ENCODE assay signal across 17 cellular contexts in genomic region chr7:123143206-123143605, GRCh38. TPM values are rescaled to one million over a fixed set of nuclear protein-coding genes. Genes with fewer than 3 reads are reported as not detected.
A peak's percentile ranks its signal among the peaks of the same experiment; 100 is the strongest.
DNase-seq lines count a peak whose midpoint lies in the region; ATAC-seq and TF ChIP-seq lines count a peak whose summit lies in the region.
"Had no signal": no experiment of that assay in that cellular context is flagged by ENCODE, and none has a peak within 500 bp of the region (broad histone marks: within the 10 kb centered on the region; RNA-seq: fewer than 3 reads in every experiment).

No MANE protein-coding gene starts in this region.

- peak; percentile 10 for DNase-seq in astrocyte of the hippocampus (ENCODE audit: low read depth, low spot score)
- peak; percentile 27 for DNase-seq in left kidney (ENCODE audit: low read depth, low spot score)
- no peak for DNase-seq in neuronal stem cell (ENCODE audit: low spot score)
- DNase-seq in smooth muscle cell (lab: John Stamatoyannopoulos, UW; ENCODE audit: unreplicated experiment): no peak
- no peak for DNase-seq in HAP-1 (ENCODE audit: low spot score in 2 of 2)
- DNase-seq in Right ventricle myocardium superior: no peak
- DNase-seq in iPS-NIHi11 (ENCODE audit: low spot score): no peak
- no peak for DNase-seq in islet precursor cell
- DNase-seq: ACHN; BE2C; C1 segment of cervical spinal cord; Caco-2; CD4-positive, CD25-positive, alpha-beta regulatory T cell; CD8-positive, alpha-beta memory T cell; H7; IMR-90 had no signal

- H3K4me1 ChIP-seq in neuronal stem cell (ENCODE audit: control insufficient read depth in 2 of 2, insufficient read depth in 1 of 2, low read depth in 1 of 2, low read length in 2 of 2) (peaks cover 0 to 3% of the 10 kb centered on the region in 2 donors), smooth muscle cell (ENCODE audit: low read depth) (no peaks in the 10 kb centered on the region), HAP-1 (no peaks in the 10 kb centered on the region)
- H3K4me1 ChIP-seq: BE2C, Caco-2 had no signal

- no peak overlapping the region for H4K8ac ChIP-seq in neuronal stem cell (ENCODE audit: low read depth, low read length)

- H3K79me2 ChIP-seq in smooth muscle cell (ENCODE audit: low read depth): no peaks in the 10 kb centered on the region

- H2AK5ac ChIP-seq in neuronal stem cell (ENCODE audit: low read depth, low read length): no peak overlapping the region

- H3K27ac ChIP-seq in neuronal stem cell (replicated peaks; ENCODE audit: low read length): no peak overlapping the region
- H3K27ac ChIP-seq in smooth muscle cell (ENCODE audit: low read depth): no peak overlapping the region

- H3F3A ChIP-seq in smooth muscle cell (ENCODE audit: low read depth): no peaks in the 10 kb centered on the region

- no peaks in the 10 kb centered on the region for H3K79me1 ChIP-seq in neuronal stem cell (ENCODE audit: low read depth, low read length)

- H3K9ac ChIP-seq in neuronal stem cell (ENCODE audit: low read depth, low read length, poor library complexity) (no peak overlapping the region), smooth muscle cell (ENCODE audit: low read depth) (no peak overlapping the region)

- no peak overlapping the region for H3K14ac ChIP-seq in neuronal stem cell (ENCODE audit: low read length)

- H3K36me3 ChIP-seq in neuronal stem cell (replicated peaks in 1 of 2; ENCODE audit: control insufficient read depth in 2 of 2, insufficient read depth in 2 of 2, low read length in 2 of 2) (no peaks in the 10 kb centered on the region), smooth muscle cell (ENCODE audit: low read depth) (no peaks in the 10 kb centered on the region), HAP-1 (replicated peaks) (no peaks in the 10 kb centered on the region)
- H3K36me3 ChIP-seq: BE2C had no signal

- no peak overlapping the region for H3K18ac ChIP-seq in neuronal stem cell (ENCODE audit: low read length)

- H2AFZ ChIP-seq in neuronal stem cell (ENCODE audit: low read length): peak overlapping the region; percentile 63
- H2AFZ ChIP-seq in smooth muscle cell (ENCODE audit: low read depth): peak overlapping the region; percentile 53
- H2AFZ ChIP-seq: GM23338 had no signal

- no peak overlapping the region for H4K91ac ChIP-seq in neuronal stem cell (ENCODE audit: low read depth, low read length, poor library complexity)

- no peaks in the 10 kb centered on the region for H4K20me1 ChIP-seq in smooth muscle cell (ENCODE audit: low read depth)

- ATAC-seq in Right ventricle myocardium superior (ENCODE audit: poor library complexity): no peak
- ATAC-seq: GM23338 had no signal

- H2BK120ac ChIP-seq in neuronal stem cell (ENCODE audit: low read depth, low read length): no peak overlapping the region

- in situ Hi-C loops in HAP-1 (cut with MboI; ENCODE audit: low sequenced_read_pairs): no loop called here

- H3K27me3 ChIP-seq in neuronal stem cell (ENCODE audit: control insufficient read depth in 3 of 3, insufficient read depth in 3 of 3, low read depth in 1 of 3, low read length in 3 of 3): no peaks in the 10 kb centered on the region
- H3K27me3 ChIP-seq in smooth muscle cell (ENCODE audit: low read depth): no peaks in the 10 kb centered on the region
- H3K27me3 ChIP-seq in HAP-1 (ENCODE audit: low read depth): no peaks in the 10 kb centered on the region
- H3K27me3 ChIP-seq: BE2C had no signal

- H3K4me2 ChIP-seq in neuronal stem cell (ENCODE audit: insufficient read depth, low read length, poor library complexity, severe bottlenecking): no peak overlapping the region
- H3K4me2 ChIP-seq in smooth muscle cell: no peak overlapping the region
- H3K4me2 ChIP-seq: GM23338 had no signal

- no peak overlapping the region for H2BK15ac ChIP-seq in neuronal stem cell (ENCODE audit: low read length)

- H3K4me3 ChIP-seq in neuronal stem cell (ENCODE audit: low read length in 2 of 2): no peak overlapping the region
- no peak overlapping the region for H3K4me3 ChIP-seq in smooth muscle cell
- no peak overlapping the region for H3K4me3 ChIP-seq in HAP-1
- H3K4me3 ChIP-seq: GM23338 had no signal

- no CpG with 5 or more reads among the region's 1 CpG for WGBS in neuronal stem cell (ENCODE audit: extremely low coverage in 2 of 2, insufficient read length in 2 of 2, insufficient replicate concordance in 1 of 2), 2 donors
- WGBS in smooth muscle cell (ENCODE audit: low lambda C conversion rate): 29% methylated on average over 1 of the region's 1 CpG

- no peak overlapping the region for H3K4ac ChIP-seq in neuronal stem cell (ENCODE audit: low read length)

- no peak overlapping the region for H2BK12ac ChIP-seq in neuronal stem cell (ENCODE audit: low read length)

- no peak overlapping the region for H2BK5ac ChIP-seq in neuronal stem cell (ENCODE audit: low read length)

- no peak overlapping the region for H3K23ac ChIP-seq in neuronal stem cell (ENCODE audit: low read depth, low read length, poor library complexity)

- H3K9me3 ChIP-seq in neuronal stem cell (replicated peaks in 1 of 2; ENCODE audit: control insufficient read depth in 2 of 2, insufficient read depth in 1 of 2, low read depth in 1 of 2, low read length in 2 of 2) (no peaks in the 10 kb centered on the region), smooth muscle cell (replicated peaks; ENCODE audit: low read depth) (no peaks in the 10 kb centered on the region), HAP-1 (no peaks in the 10 kb centered on the region)
- H3K9me3 ChIP-seq: BE2C, Caco-2 had no signal

- no peak for TF ChIP-seq CTCF in smooth muscle cell (IDR thresholded peaks at IDR 0.05; ENCODE audit: borderline replicate concordance, insufficient read depth, poor library complexity, severe bottlenecking)

- intact Hi-C loops in Right ventricle myocardium superior (cut with DNase I): no loop called here

RNA-seq across cellular contexts. Expression of gene SLC13A1, which starts 56.6 kb away (rescaled TPM):
- not detected for polyA plus RNA-seq in neuronal stem cell (2013, experiment 1 of 2)
- not detected for polyA plus RNA-seq in neuronal stem cell (2013, experiment 2 of 2)
- total RNA-seq in smooth muscle cell (not detected in 2 replicates), Right ventricle myocardium superior (not detected)
- polyA plus RNA-seq in smooth muscle cell: not detected in 2 replicates
- total RNA-seq: Caco-2; CD4-positive, CD25-positive, alpha-beta regulatory T cell; CD8-positive, alpha-beta memory T cell; GM23338; H7; IMR-90 had no signal
- polyA plus RNA-seq: CD4-positive, CD25-positive, alpha-beta regulatory T cell; CD8-positive, alpha-beta memory T cell; GM23338; IMR-90 had no signal

Comparison
In these comparisons a context has a peak if more than half of its experiments do, and no peak if none do; other contexts are left out.
1. DNase-seq: peak in astrocyte of the hippocampus (single experiment) and left kidney (single experiment); none in neuronal stem cell (single experiment), smooth muscle cell (single experiment), HAP-1 (0 of 2), Right ventricle myocardium superior (single experiment), iPS-NIHi11 (single experiment) and islet precursor cell (single experiment).